16 cellular contexts compared by ENCODE assay signal in genomic region chr7:129993275-129993674, GRCh38.
"Had no signal": no experiment of that assay in that cellular context is flagged by ENCODE, and none has a peak within 500 bp of the region (broad histone marks: within the 10 kb centered on the region; RNA-seq: fewer than 3 reads in every experiment).

No MANE protein-coding gene starts in this region.

- H3K27ac ChIP-seq: esophagus squamous epithelium, prostate gland, stomach, testis, WERI-Rb-1 had no signal

- H3K36me3 Mint-ChIP-seq: activated naive CD4-positive, alpha-beta T cell treated with anti-CD3 and anti-CD28 coated beads, Interleukin-2, amount 10 ng/mL, durations not matched to agents 7 days and 5 days had no signal

- DNase-seq: activated CD4-positive, alpha-beta T cell treated with anti-CD3 and anti-CD28 coated beads, Interleukin-2, amount 50 U/mL, for 48 hours; activated naive CD4-positive, alpha-beta T cell treated with anti-CD3 and anti-CD28 coated beads, Interleukin-2, amount 10 ng/mL, durations not matched to agents 7 days and 5 days; activated T-cell treated with anti-CD3 and anti-CD28 coated beads, Interleukin-2, amount 50 U/mL, for 24 hours; central memory CD4-positive, alpha-beta T cell; cortex of kidney; effector CD8-positive, alpha-beta T cell; esophagus squamous epithelium; hippocampal formation; kidney; nephron progenitor cell; occipital lobe; stimulated activated CD4-positive, alpha-beta T cell treated with anti-CD3 and anti-CD28 coated beads, Interleukin-1b, Interleukin-23, amount 100 ng/mL, for 48 hours; stomach; testis; WERI-Rb-1 had no signal

- H3K27me3 Mint-ChIP-seq: activated naive CD4-positive, alpha-beta T cell treated with anti-CD3 and anti-CD28 coated beads, Interleukin-2, amount 10 ng/mL, durations not matched to agents 7 days and 5 days; activated T-cell treated with anti-CD3 and anti-CD28 coated beads, Interleukin-2, amount 50 U/mL, for 24 hours had no signal

- H3K27me3 ChIP-seq: esophagus squamous epithelium, stomach, testis had no signal

- H3K4me3 Mint-ChIP-seq: activated naive CD4-positive, alpha-beta T cell treated with anti-CD3 and anti-CD28 coated beads, Interleukin-2, amount 10 ng/mL, durations not matched to agents 7 days and 5 days; activated T-cell treated with anti-CD3 and anti-CD28 coated beads, Interleukin-2, amount 50 U/mL, for 24 hours; nephron progenitor cell had no signal

- H3K4me1 ChIP-seq: esophagus squamous epithelium, prostate gland, stomach, testis had no signal

- H3K36me3 ChIP-seq: esophagus squamous epithelium, prostate gland, stomach, WERI-Rb-1 had no signal

- H3K9me3 Mint-ChIP-seq: activated naive CD4-positive, alpha-beta T cell treated with anti-CD3 and anti-CD28 coated beads, Interleukin-2, amount 10 ng/mL, durations not matched to agents 7 days and 5 days; activated T-cell treated with anti-CD3 and anti-CD28 coated beads, Interleukin-2, amount 50 U/mL, for 24 hours; nephron progenitor cell had no signal

- H3K9me3 ChIP-seq: esophagus squamous epithelium, prostate gland, stomach, testis had no signal

- H3K27ac Mint-ChIP-seq: activated naive CD4-positive, alpha-beta T cell treated with anti-CD3 and anti-CD28 coated beads, Interleukin-2, amount 10 ng/mL, durations not matched to agents 7 days and 5 days; activated T-cell treated with anti-CD3 and anti-CD28 coated beads, Interleukin-2, amount 50 U/mL, for 24 hours; nephron progenitor cell had no signal

- H3K4me3 ChIP-seq: esophagus squamous epithelium, prostate gland, stomach, testis had no signal
